9 cellular contexts compared by ENCODE assay signal in genomic region chr19:17616961-17617806, GRCh38.
DNase-seq lines count a peak whose midpoint lies in the region; ATAC-seq and TF ChIP-seq lines count a peak whose summit lies in the region.
"Had no signal": no experiment of that assay in that cellular context is flagged by ENCODE, and none has a peak within 500 bp of the region (broad histone marks: within the 10 kb centered on the region; RNA-seq: fewer than 3 reads in every experiment).

No MANE protein-coding gene starts in this region.

- no peak for DNase-seq in activated naive CD4-positive, alpha-beta T cell (lab: John Stamatoyannopoulos, UW)
- peak; percentile 22 for DNase-seq in OCI-LY7 (ENCODE audit: low spot score)
- DNase-seq in fibroblast of pulmonary artery (ENCODE audit: low read depth): peak; percentile 10
- DNase-seq in stimulated activated effector memory CD8-positive, alpha-beta T cell treated with anti-CD3 and anti-CD28 coated beads, Interleukin-12 subunit alpha, Interleukin-12 subunit beta, amount 100 ng/mL, for 72 hours (ENCODE audit: low spot score in 2 of 2): no peak
- DNase-seq in NCI-H146 treated with DMSO at 0.1 percent for 48 hours (lab: John Stamatoyannopoulos, UW; ENCODE audit: unreplicated experiment): no peak
- no peak for DNase-seq in hippocampal formation (lab: John Stamatoyannopoulos, UW)

- no peak overlapping the region for H2AFZ ChIP-seq in OCI-LY7 (ENCODE audit: low read length)

- POLR2A ChIA-PET in OCI-LY7 (lab: Charles Lee): interaction anchor here (1.4 kb wide), 1 partner anchor 11 kb away, joined by 4 read pairs; no protein-coding TSS in a partner anchor

- no peak overlapping the region for H3K4me2 ChIP-seq in OCI-LY7 (ENCODE audit: low read length)

- CTCF ChIA-PET in OCI-LY7 (lab: Charles Lee; ENCODE audit: unreplicated experiment): no interaction called here

- H3K79me2 ChIP-seq in OCI-LY7 (ENCODE audit: insufficient read depth, low read depth, low read length): no peaks in the 10 kb centered on the region

- peak overlapping the region; percentile 23 for H3K27ac Mint-ChIP-seq in activated naive CD4-positive, alpha-beta T cell treated with anti-CD3 and anti-CD28 coated beads, Interleukin-2, amount 50 U/mL, for 24 hours
- no peak overlapping the region for H3K27ac Mint-ChIP-seq in stimulated activated effector memory CD8-positive, alpha-beta T cell treated with anti-CD3 and anti-CD28 coated beads, Interleukin-12 subunit alpha, Interleukin-12 subunit beta, amount 100 ng/mL, for 72 hours

- H3K9me3 Mint-ChIP-seq in activated naive CD4-positive, alpha-beta T cell treated with anti-CD3 and anti-CD28 coated beads, Interleukin-2, amount 50 U/mL, for 24 hours: no peaks in the 10 kb centered on the region
- peaks cover 2% of the 10 kb centered on the region for H3K9me3 Mint-ChIP-seq in stimulated activated effector memory CD8-positive, alpha-beta T cell treated with anti-CD3 and anti-CD28 coated beads, Interleukin-12 subunit alpha, Interleukin-12 subunit beta, amount 100 ng/mL, for 72 hours

- H3K27me3 Mint-ChIP-seq in activated naive CD4-positive, alpha-beta T cell treated with anti-CD3 and anti-CD28 coated beads, Interleukin-2, amount 50 U/mL, for 24 hours: peaks cover 11% of the 10 kb centered on the region

- no peaks in the 10 kb centered on the region for H3K36me3 Mint-ChIP-seq in activated naive CD4-positive, alpha-beta T cell treated with anti-CD3 and anti-CD28 coated beads, Interleukin-2, amount 50 U/mL, for 24 hours
- H3K36me3 Mint-ChIP-seq in stimulated activated effector memory CD8-positive, alpha-beta T cell treated with anti-CD3 and anti-CD28 coated beads, Interleukin-12 subunit alpha, Interleukin-12 subunit beta, amount 100 ng/mL, for 72 hours: no peaks in the 10 kb centered on the region

- H3K4me1 ChIP-seq in OCI-LY7 (ENCODE audit: insufficient read depth, low read length, poor library complexity, severe bottlenecking): peaks cover 10% of the 10 kb centered on the region

- peaks cover 4% of the 10 kb centered on the region for H3K4me1 Mint-ChIP-seq in activated naive CD4-positive, alpha-beta T cell treated with anti-CD3 and anti-CD28 coated beads, Interleukin-2, amount 50 U/mL, for 24 hours
- H3K4me1 Mint-ChIP-seq in stimulated activated effector memory CD8-positive, alpha-beta T cell treated with anti-CD3 and anti-CD28 coated beads, Interleukin-12 subunit alpha, Interleukin-12 subunit beta, amount 100 ng/mL, for 72 hours: peaks cover 15% of the 10 kb centered on the region

- no peaks in the 10 kb centered on the region for H4K20me1 ChIP-seq in OCI-LY7 (ENCODE audit: insufficient read depth, low read length)

- H3K4me3 ChIP-seq in OCI-LY7 (ENCODE audit: low read depth, low read length, poor library complexity, severe bottlenecking) (no peak overlapping the region), fibroblast of pulmonary artery (replicated peaks; ENCODE audit: low read depth, low read length) (no peak overlapping the region)

- intact Hi-C loops in OCI-LY7 (cut with micrococcal nuclease; ENCODE audit: unreplicated experiment): no loop called here

- no peaks in the 10 kb centered on the region for H3K9me3 ChIP-seq in OCI-LY7 (ENCODE audit: low read length)

- no peak overlapping the region for H3K27ac ChIP-seq in OCI-LY7 (ENCODE audit: low read depth, low read length, poor library complexity, severe bottlenecking)
- H3K27ac ChIP-seq: C4-2B had no signal

- no peak for TF ChIP-seq CTCF in OCI-LY7 (conservative IDR thresholded peaks at IDR 0.05; ENCODE audit: low read length)
- TF ChIP-seq CTCF in fibroblast of pulmonary artery (IDR thresholded peaks at IDR 0.05; ENCODE audit: low read length, missing control alignments): no peak

- no peak for ATAC-seq in stimulated activated effector memory CD8-positive, alpha-beta T cell treated with anti-CD3 and anti-CD28 coated beads, Interleukin-12 subunit alpha, Interleukin-12 subunit beta, amount 100 ng/mL, for 72 hours
- no peak for ATAC-seq in HG03196 (IDR thresholded peaks at IDR 0.05; ENCODE audit: unreplicated experiment)

- no peaks in the 10 kb centered on the region for H3K9me2 ChIP-seq in OCI-LY7 (ENCODE audit: insufficient read depth, low read length)

- no peak overlapping the region for H3K4me3 Mint-ChIP-seq in activated naive CD4-positive, alpha-beta T cell treated with anti-CD3 and anti-CD28 coated beads, Interleukin-2, amount 50 U/mL, for 24 hours
- H3K4me3 Mint-ChIP-seq in stimulated activated effector memory CD8-positive, alpha-beta T cell treated with anti-CD3 and anti-CD28 coated beads, Interleukin-12 subunit alpha, Interleukin-12 subunit beta, amount 100 ng/mL, for 72 hours: peak overlapping the region; percentile 25

- no TSS peak for BruUV-seq in OCI-LY7 (replicated peaks; lab: Mats Ljungman, UMichigan)

- no peaks in the 10 kb centered on the region for H3K36me3 ChIP-seq in OCI-LY7 (ENCODE audit: insufficient read depth, low read length)

Comparison
In these comparisons a context has a peak if more than half of its experiments do, and no peak if none do; other contexts are left out.
1. DNase-seq: peak in OCI-LY7 (single experiment) and fibroblast of pulmonary artery (single experiment); none in activated naive CD4-positive, alpha-beta T cell (0 of 4), stimulated activated effector memory CD8-positive, alpha-beta T cell treated with anti-CD3 and anti-CD28 coated beads, Interleukin-12 subunit alpha, Interleukin-12 subunit beta, amount 100 ng/mL, for 72 hours (0 of 2), NCI-H146 treated with DMSO at 0.1 percent for 48 hours (single experiment) and hippocampal formation (0 of 2).